Comparison of ENCODE assay signal across 16 cellular contexts in the genomic region with DNA sequence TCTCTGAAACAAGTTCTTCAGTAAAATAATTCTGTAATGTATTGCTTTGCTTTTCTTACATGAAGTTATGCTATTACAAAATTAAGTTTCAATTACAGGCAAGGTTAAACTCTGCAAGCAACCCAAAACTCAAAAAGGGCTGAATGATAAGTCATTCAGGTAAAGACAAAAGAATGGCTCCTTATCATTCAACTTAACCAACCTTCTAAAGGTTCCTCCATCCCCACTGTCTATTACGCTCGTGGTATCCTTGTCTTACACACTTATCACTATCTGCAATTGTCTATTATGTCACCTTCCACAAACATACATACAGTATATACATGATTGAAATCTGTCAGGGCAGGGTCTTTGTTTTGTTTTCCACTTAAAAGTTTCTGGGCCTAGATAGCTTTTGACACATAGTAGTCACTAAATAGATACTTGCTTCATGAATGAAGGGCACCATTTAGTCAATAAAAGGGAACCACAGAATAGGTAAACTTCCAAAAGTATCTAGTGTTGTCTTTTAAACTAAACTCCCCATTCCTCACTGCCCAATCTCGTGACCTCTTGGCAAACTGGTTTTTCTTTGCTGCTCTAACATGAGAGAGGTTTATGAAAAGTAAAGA. TPM values are rescaled to one million over a fixed set of nuclear protein-coding genes. Genes with fewer than 3 reads are reported as not detected.
DNase-seq lines count a peak whose midpoint lies in the region; ATAC-seq, FAIRE-seq and TF ChIP-seq lines count a peak whose summit lies in the region.
"Had no signal": no experiment of that assay in that cellular context is flagged by ENCODE, and none has a peak within 500 bp of the region (broad histone marks: within the 10 kb centered on the region; RNA-seq: fewer than 3 reads in every experiment).

No MANE protein-coding gene starts in this region.

- H3K27me3 Mint-ChIP-seq in CD8-positive, alpha-beta memory T cell = peaks cover 0 to 2% of the 10 kb centered on the region in 2 donors
- H3K27me3 Mint-ChIP-seq in T-helper 17 cell (no peaks in the 10 kb centered on the region), naive B cell (no peaks in the 10 kb centered on the region)

- POLR2A ChIA-PET in CD8-positive, alpha-beta memory T cell (lab: Charles Lee) = interaction anchor here (0.5 kb wide), 1 partner anchor 58 kb away, joined by 4 read pairs; no protein-coding TSS in a partner anchor

- H3K4me3 Mint-ChIP-seq in CD8-positive, alpha-beta memory T cell = no peak overlapping the region
- no peak overlapping the region for H3K4me3 Mint-ChIP-seq in T-helper 17 cell
- no peak overlapping the region for H3K4me3 Mint-ChIP-seq in naive B cell

- H3K9me3 ChIP-seq in CD8-positive, alpha-beta memory T cell (ENCODE audit: low read length) = no peaks in the 10 kb centered on the region
- no peaks in the 10 kb centered on the region for H3K9me3 ChIP-seq in T-helper 17 cell (ENCODE audit: control insufficient read depth, low read length, poor library complexity, severe bottlenecking)
- H3K9me3 ChIP-seq: adrenal gland, left ventricle myocardium inferior, Peyer's patch had no signal

- DNase-seq in CD8-positive, alpha-beta memory T cell = no peak
- DNase-seq in T-helper 17 cell (no peak), naive B cell (no peak), NCI-H1436 (lab: John Stamatoyannopoulos, UW) (no peak), frontal cortex (ENCODE audit: low spot score in 2 of 2) (no peak), ureter (ENCODE audit: low spot score) (no peak)
- DNase-seq: activated CD4-positive, CD25-positive, alpha-beta regulatory T cell; adrenal gland; C1 segment of cervical spinal cord; DND-41; left ventricle myocardium inferior; MV-4-11; NCI-H69; Peyer's patch had no signal

- peaks cover 33 to 54% (median 46%) of the 10 kb centered on the region in 3 donors for H3K4me1 Mint-ChIP-seq in CD8-positive, alpha-beta memory T cell
- H3K4me1 Mint-ChIP-seq in T-helper 17 cell = peaks cover 38% of the 10 kb centered on the region
- peaks cover 19 to 35% (median 24%) of the 10 kb centered on the region in 3 donors for H3K4me1 Mint-ChIP-seq in naive B cell

- TF ChIP-seq POLR2A in GM15510 (IDR thresholded peaks at IDR 0.05; ENCODE audit: borderline replicate concordance, extremely low read depth, insufficient read length) = peak; percentile 26

- no peak for ATAC-seq in T-helper 17 cell
- no peak for ATAC-seq in naive B cell (ENCODE audit: low read depth in 2 of 2)

- CTCF ChIA-PET in CD8-positive, alpha-beta memory T cell (lab: Charles Lee) = no interaction called here

- peaks cover 13% of the 10 kb centered on the region for H3K4me1 ChIP-seq in CD8-positive, alpha-beta memory T cell (ENCODE audit: insufficient read depth, low read length)

- peaks cover 7 to 70% (median 27%) of the 10 kb centered on the region in 3 donors for H3K36me3 Mint-ChIP-seq in CD8-positive, alpha-beta memory T cell
- peaks cover 23% of the 10 kb centered on the region for H3K36me3 Mint-ChIP-seq in T-helper 17 cell (ENCODE audit: low read depth)
- H3K36me3 Mint-ChIP-seq in naive B cell = peaks cover 23 to 34% of the 10 kb centered on the region in 2 donors

- H3K27ac Mint-ChIP-seq in CD8-positive, alpha-beta memory T cell = peak overlapping the region in 6 of 8 donors; percentile 8 to 61 (median 22)
- H3K27ac Mint-ChIP-seq in T-helper 17 cell (peak overlapping the region; percentile 87), naive B cell (peak overlapping the region in 5 of 6 donors; percentile 1 to 73 (median 10))

- H3K4me3 ChIP-seq in CD8-positive, alpha-beta memory T cell (ENCODE audit: low read length) = no peak overlapping the region
- H3K4me3 ChIP-seq: adrenal gland, left ventricle myocardium inferior, Peyer's patch had no signal

- no peak overlapping the region for H3K27ac ChIP-seq in CD8-positive, alpha-beta memory T cell (ENCODE audit: low read depth, low read length)
- H3K27ac ChIP-seq: adrenal gland, left ventricle myocardium inferior, Peyer's patch had no signal

- FAIRE-seq in frontal cortex (lab: Jason Lieb, UNC) = no peak
- FAIRE-seq: endometrium had no signal

- H3K27me3 ChIP-seq in CD8-positive, alpha-beta memory T cell (ENCODE audit: insufficient read depth, low read length, poor library complexity, severe bottlenecking) = no peaks in the 10 kb centered on the region
- H3K27me3 ChIP-seq: adrenal gland, Peyer's patch had no signal

- peaks cover 49% of the 10 kb centered on the region for H3K36me3 ChIP-seq in CD8-positive, alpha-beta memory T cell (ENCODE audit: insufficient read depth, low read length)

- no peaks in the 10 kb centered on the region for H3K9me3 Mint-ChIP-seq in CD8-positive, alpha-beta memory T cell
- H3K9me3 Mint-ChIP-seq in naive B cell = no peaks in the 10 kb centered on the region

RNA-seq across cellular contexts. Expression of gene RPL37, which starts 6.9 kb away (rescaled TPM):
- 1,000 to 10,000 TPM; 1,652 to 1,731 TPM for total RNA-seq in CD8-positive, alpha-beta memory T cell
- 1,994 TPM for polyA plus RNA-seq in CD8-positive, alpha-beta memory T cell
- total RNA-seq in T-helper 17 cell (1,000 to 10,000 TPM; 2,267 to 2,325 TPM), frontal cortex (1,378 TPM), ureter (1,647 TPM)
- polyA plus RNA-seq in naive B cell (ENCODE audit: low read depth in 6 of 6) = 1,000 to 10,000 TPM in 5 of 6 donors, 100 to 1,000 TPM in 1; 981 to 2,519 (median 2,155) TPM

RNA-seq across cellular contexts. Expression of gene CARD6, which starts 13.0 kb away (rescaled TPM):
- 1 to 10 TPM; 1.8 to 2.1 TPM for total RNA-seq in CD8-positive, alpha-beta memory T cell
- 2.3 TPM for polyA plus RNA-seq in CD8-positive, alpha-beta memory T cell
- total RNA-seq in T-helper 17 cell = 1 to 10 TPM; 1.7 to 2.1 TPM
- 1 to 10 TPM; 1.4 to 3.6 (median 2.2) TPM for polyA plus RNA-seq in naive B cell (ENCODE audit: low read depth in 6 of 6)
- 0.82 TPM for total RNA-seq in frontal cortex
- total RNA-seq in ureter = 17.1 TPM

RNA-seq across cellular contexts. Expression of gene PRKAA1, which starts 30.0 kb away (rescaled TPM):
- total RNA-seq in CD8-positive, alpha-beta memory T cell = 10 to 100 TPM; 73.3 to 79.4 TPM
- 46.7 TPM for polyA plus RNA-seq in CD8-positive, alpha-beta memory T cell
- total RNA-seq in T-helper 17 cell = 100 to 1,000 TPM; 118 to 123 TPM
- polyA plus RNA-seq in naive B cell (ENCODE audit: low read depth in 6 of 6) = 10 to 100 TPM; 22.6 to 44.8 (median 40.6) TPM
- total RNA-seq in frontal cortex = 61.1 TPM
- total RNA-seq in ureter = 114 TPM

Comparison
In these comparisons a context has a peak if more than half of its experiments do, and no peak if none do; other contexts are left out.
1. H3K27ac Mint-ChIP-seq: peak in every context shown above with its lines; median percentile 87 in T-helper 17 cell; 22 in CD8-positive, alpha-beta memory T cell; 10 in naive B cell.